Comparison of ENCODE assay signal across 9 cellular contexts in genomic region chr12:54082402-54082892, GRCh38. TPM values are rescaled to one million over a fixed set of nuclear protein-coding genes. Genes with fewer than 3 reads are reported as not detected.
DNase-seq lines count a peak whose midpoint lies in the region; ATAC-seq and TF ChIP-seq lines count a peak whose summit lies in the region.
"Had no signal": no experiment of that assay in that cellular context is flagged by ENCODE, and none has a peak within 500 bp of the region (broad histone marks: within the 10 kb centered on the region; RNA-seq: fewer than 3 reads in every experiment).

No MANE protein-coding gene starts in this region.

- peak overlapping the region; percentile 87 for H3K27ac Mint-ChIP-seq in activated CD4-positive, alpha-beta T cell treated with anti-CD3 and anti-CD28 coated beads, Interleukin-2, amount 10 ng/mL, durations not matched to agents 24 days and 14 days

- no peak for TF ChIP-seq POLR2A in esophagus squamous epithelium (IDR thresholded peaks at IDR 0.05)

- no peaks in the 10 kb centered on the region for H3K27me3 ChIP-seq in esophagus squamous epithelium

- no peak for ATAC-seq in GM19397 (IDR thresholded peaks at IDR 0.05; ENCODE audit: unreplicated experiment)
- no peak for ATAC-seq in GM18858 (IDR thresholded peaks at IDR 0.05; ENCODE audit: unreplicated experiment)
- ATAC-seq in HG03442 (IDR thresholded peaks at IDR 0.05; ENCODE audit: unreplicated experiment), result no peak
- ATAC-seq in HG02970 (IDR thresholded peaks at IDR 0.05; ENCODE audit: low FRiP score, unreplicated experiment), result no peak

- peak; percentile 44 for DNase-seq in HuH-7 (ENCODE audit: low spot score)
- DNase-seq in activated CD4-positive, alpha-beta T cell treated with anti-CD3 and anti-CD28 coated beads, Interleukin-2, amount 10 ng/mL, durations not matched to agents 24 days and 14 days, result peak; percentile 79
- no peak for DNase-seq in esophagus squamous epithelium (lab: John Stamatoyannopoulos, UW)
- peak; percentile 20 for DNase-seq in stimulated activated CD8-positive, alpha-beta memory T cell treated with anti-CD3 and anti-CD28 coated beads, Interleukin-12 subunit alpha, Interleukin-12 subunit beta, amount 100 ng/mL, for 1 hour (ENCODE audit: low read depth)

- peaks cover 19% of the 10 kb centered on the region for H3K27me3 Mint-ChIP-seq in activated CD4-positive, alpha-beta T cell treated with anti-CD3 and anti-CD28 coated beads, Interleukin-2, amount 10 ng/mL, durations not matched to agents 24 days and 14 days

- WGBS in esophagus squamous epithelium, 2 donors, result 0 to 3% methylated on average over 14 to 16 of the region's 36 CpGs

- H3K4me3 ChIP-seq in esophagus squamous epithelium, result peak overlapping the region; percentile 28 to 62 (median 50)

- H3K9me3 ChIP-seq in esophagus squamous epithelium, result no peaks in the 10 kb centered on the region

- peaks cover 27% of the 10 kb centered on the region for H3K4me1 Mint-ChIP-seq in activated CD4-positive, alpha-beta T cell treated with anti-CD3 and anti-CD28 coated beads, Interleukin-2, amount 10 ng/mL, durations not matched to agents 24 days and 14 days

- no peaks in the 10 kb centered on the region for H3K36me3 Mint-ChIP-seq in activated CD4-positive, alpha-beta T cell treated with anti-CD3 and anti-CD28 coated beads, Interleukin-2, amount 10 ng/mL, durations not matched to agents 24 days and 14 days (ENCODE audit: low read depth)

- H3K4me1 ChIP-seq in esophagus squamous epithelium, result peaks cover 0 to 37% (median 0%) of the 10 kb centered on the region in 3 donors

- H3K36me3 ChIP-seq in esophagus squamous epithelium, result no peaks in the 10 kb centered on the region

- no peak for TF ChIP-seq CTCF in esophagus squamous epithelium (IDR thresholded peaks at IDR 0.05)

- intact Hi-C loops in activated CD4-positive, alpha-beta T cell treated with anti-CD3 and anti-CD28 coated beads, Interleukin-2, amount 10 ng/mL, durations not matched to agents 24 days and 14 days (cut with micrococcal nuclease), result loop anchor here (5.0 kb wide), 1 partner anchor 105 kb away; the partner anchor contains the start of gene SMUG1
- intact Hi-C loops in esophagus squamous epithelium (cut with DNase I), result no loop called here

- no peaks in the 10 kb centered on the region for H3K9me3 Mint-ChIP-seq in activated CD4-positive, alpha-beta T cell treated with anti-CD3 and anti-CD28 coated beads, Interleukin-2, amount 10 ng/mL, durations not matched to agents 24 days and 14 days

- H3K4me3 Mint-ChIP-seq in activated CD4-positive, alpha-beta T cell treated with anti-CD3 and anti-CD28 coated beads, Interleukin-2, amount 10 ng/mL, durations not matched to agents 24 days and 14 days, result peak overlapping the region; percentile 87

- peak overlapping the region; percentile 90 to 94 (median 91) for H3K27ac ChIP-seq in esophagus squamous epithelium
- H3K27ac ChIP-seq: epithelial cell of prostate had no signal

RNA-seq across cellular contexts. Expression of gene HOXC4, which starts 28.8 kb away (rescaled TPM):
- total RNA-seq in activated CD4-positive, alpha-beta T cell treated with anti-CD3 and anti-CD28 coated beads, Interleukin-2, amount 10 ng/mL, durations not matched to agents 24 days and 14 days, result not detected in 2 replicates
- total RNA-seq in esophagus squamous epithelium, result 1 to 10 TPM; 1.1 to 3.1 (median 1.3) TPM

RNA-seq across cellular contexts. Expression of gene HOXC5, which starts 49.6 kb away (rescaled TPM):
- total RNA-seq in activated CD4-positive, alpha-beta T cell treated with anti-CD3 and anti-CD28 coated beads, Interleukin-2, amount 10 ng/mL, durations not matched to agents 24 days and 14 days, result not detected in 2 replicates
- 1 to 10 TPM in 1 of 4 donors, under 1 TPM in 1, not detected in 2; 0.31 to 1.1 TPM for total RNA-seq in esophagus squamous epithelium

RNA-seq across cellular contexts. Expression of gene HOXC6, which starts 54.2 kb away (rescaled TPM):
- not detected in 2 replicates for total RNA-seq in activated CD4-positive, alpha-beta T cell treated with anti-CD3 and anti-CD28 coated beads, Interleukin-2, amount 10 ng/mL, durations not matched to agents 24 days and 14 days
- total RNA-seq in esophagus squamous epithelium, result 1 to 10 TPM in 1 of 4 donors, under 1 TPM in 2, not detected in 1; 0.21 to 1.1 (median 0.30) TPM
